8 cellular contexts compared by ENCODE assay signal in the genomic region with DNA sequence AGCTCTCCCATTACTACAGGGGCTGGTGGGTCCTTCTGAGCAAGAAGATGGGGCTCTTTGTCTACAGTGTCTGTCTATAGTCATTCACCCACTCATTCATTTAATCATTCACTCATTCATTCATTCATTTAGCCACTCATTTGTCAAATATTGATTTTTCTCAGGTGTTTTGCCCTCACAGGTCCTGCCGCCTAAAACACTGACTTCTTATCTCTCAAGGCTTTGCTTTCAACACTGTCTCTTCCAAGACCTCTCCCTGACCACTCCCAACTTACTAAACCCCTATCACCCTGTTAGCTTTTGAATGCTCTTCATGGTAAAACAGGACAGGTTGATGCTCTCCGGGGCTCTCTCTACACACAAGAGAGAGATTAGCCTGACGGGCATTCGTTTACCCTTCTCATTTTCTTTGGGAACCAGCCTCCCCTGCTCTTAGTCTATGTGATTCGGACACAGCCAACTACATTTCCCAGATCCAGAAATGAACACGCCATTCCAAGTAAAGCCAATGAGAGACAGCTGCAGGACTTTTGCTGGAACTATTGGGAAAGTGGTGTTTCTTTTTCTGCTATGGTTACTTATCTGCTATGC.
A peak's percentile ranks its signal among the peaks of the same experiment; 100 is the strongest.
DNase-seq lines count a peak whose midpoint lies in the region; ATAC-seq and FAIRE-seq lines count a peak whose summit lies in the region.

No MANE protein-coding gene starts in this region.

- DNase-seq in activated T-cell treated with anti-CD3 and anti-CD28 coated beads, Interleukin-2, amount 50 U/mL, for 24 hours: no peak
- DNase-seq in activated T-cell treated with anti-CD3 and anti-CD28 coated beads for 4 hours (no peak), medulla oblongata (ENCODE audit: extremely low spot score) (no peak), RCC 7860 (ENCODE audit: low spot score) (no peak)

- ATAC-seq in HG02981 (IDR thresholded peaks at IDR 0.05; ENCODE audit: unreplicated experiment) (peak; percentile 9), GM18519 (IDR thresholded peaks at IDR 0.05; ENCODE audit: low FRiP score, unreplicated experiment) (no peak)
- ATAC-seq in stimulated activated memory B cell treated with anti-CD40 and anti-IgM and Interleukin-4, amounts not matched to agents 10 μg/mL and 1 μg/mL and 100 μg/mL, for 72 hours: peak; percentile 3

- H3K4me3 Mint-ChIP-seq in activated T-cell treated with anti-CD3 and anti-CD28 coated beads, Interleukin-2, amount 50 U/mL, for 24 hours: no peak overlapping the region
- H3K4me3 Mint-ChIP-seq in activated naive CD8-positive, alpha-beta T cell: peak overlapping the region; percentile 67
- peak overlapping the region; percentile 21 for H3K4me3 Mint-ChIP-seq in stimulated activated memory B cell treated with anti-CD40 and anti-IgM and Interleukin-4, amounts not matched to agents 10 μg/mL and 1 μg/mL and 100 μg/mL, for 72 hours

- H3K27ac Mint-ChIP-seq in activated T-cell treated with anti-CD3 and anti-CD28 coated beads, Interleukin-2, amount 50 U/mL, for 24 hours: peak overlapping the region; percentile 91
- peak overlapping the region; percentile 92 for H3K27ac Mint-ChIP-seq in activated naive CD8-positive, alpha-beta T cell
- H3K27ac Mint-ChIP-seq in stimulated activated memory B cell treated with anti-CD40 and anti-IgM and Interleukin-4, amounts not matched to agents 10 μg/mL and 1 μg/mL and 100 μg/mL, for 72 hours: peak overlapping the region; percentile 75

- H3K4me1 Mint-ChIP-seq in activated T-cell treated with anti-CD3 and anti-CD28 coated beads, Interleukin-2, amount 50 U/mL, for 24 hours (ENCODE audit: low read depth): peaks cover 85% of the 10 kb centered on the region
- H3K4me1 Mint-ChIP-seq in activated naive CD8-positive, alpha-beta T cell (ENCODE audit: low read depth): peaks cover 88% of the 10 kb centered on the region
- H3K4me1 Mint-ChIP-seq in stimulated activated memory B cell treated with anti-CD40 and anti-IgM and Interleukin-4, amounts not matched to agents 10 μg/mL and 1 μg/mL and 100 μg/mL, for 72 hours: peaks cover 73% of the 10 kb centered on the region

- H3K27me3 Mint-ChIP-seq in activated T-cell treated with anti-CD3 and anti-CD28 coated beads, Interleukin-2, amount 50 U/mL, for 24 hours: no peaks in the 10 kb centered on the region
- no peaks in the 10 kb centered on the region for H3K27me3 Mint-ChIP-seq in activated naive CD8-positive, alpha-beta T cell
- H3K27me3 Mint-ChIP-seq in stimulated activated memory B cell treated with anti-CD40 and anti-IgM and Interleukin-4, amounts not matched to agents 10 μg/mL and 1 μg/mL and 100 μg/mL, for 72 hours: no peaks in the 10 kb centered on the region

- FAIRE-seq in RCC 7860 (lab: Jason Lieb, UNC): no peak

- H3K9me3 Mint-ChIP-seq in activated T-cell treated with anti-CD3 and anti-CD28 coated beads, Interleukin-2, amount 50 U/mL, for 24 hours: peaks cover 3% of the 10 kb centered on the region
- no peaks in the 10 kb centered on the region for H3K9me3 Mint-ChIP-seq in activated naive CD8-positive, alpha-beta T cell (ENCODE audit: low read depth)
- no peaks in the 10 kb centered on the region for H3K9me3 Mint-ChIP-seq in stimulated activated memory B cell treated with anti-CD40 and anti-IgM and Interleukin-4, amounts not matched to agents 10 μg/mL and 1 μg/mL and 100 μg/mL, for 72 hours

- no peaks in the 10 kb centered on the region for H3K36me3 Mint-ChIP-seq in activated T-cell treated with anti-CD3 and anti-CD28 coated beads, Interleukin-2, amount 50 U/mL, for 24 hours (ENCODE audit: low read depth)
- peaks cover 2% of the 10 kb centered on the region for H3K36me3 Mint-ChIP-seq in activated naive CD8-positive, alpha-beta T cell
- no peaks in the 10 kb centered on the region for H3K36me3 Mint-ChIP-seq in stimulated activated memory B cell treated with anti-CD40 and anti-IgM and Interleukin-4, amounts not matched to agents 10 μg/mL and 1 μg/mL and 100 μg/mL, for 72 hours
